1 cellular context compared by ENCODE assay signal in the genomic region with DNA sequence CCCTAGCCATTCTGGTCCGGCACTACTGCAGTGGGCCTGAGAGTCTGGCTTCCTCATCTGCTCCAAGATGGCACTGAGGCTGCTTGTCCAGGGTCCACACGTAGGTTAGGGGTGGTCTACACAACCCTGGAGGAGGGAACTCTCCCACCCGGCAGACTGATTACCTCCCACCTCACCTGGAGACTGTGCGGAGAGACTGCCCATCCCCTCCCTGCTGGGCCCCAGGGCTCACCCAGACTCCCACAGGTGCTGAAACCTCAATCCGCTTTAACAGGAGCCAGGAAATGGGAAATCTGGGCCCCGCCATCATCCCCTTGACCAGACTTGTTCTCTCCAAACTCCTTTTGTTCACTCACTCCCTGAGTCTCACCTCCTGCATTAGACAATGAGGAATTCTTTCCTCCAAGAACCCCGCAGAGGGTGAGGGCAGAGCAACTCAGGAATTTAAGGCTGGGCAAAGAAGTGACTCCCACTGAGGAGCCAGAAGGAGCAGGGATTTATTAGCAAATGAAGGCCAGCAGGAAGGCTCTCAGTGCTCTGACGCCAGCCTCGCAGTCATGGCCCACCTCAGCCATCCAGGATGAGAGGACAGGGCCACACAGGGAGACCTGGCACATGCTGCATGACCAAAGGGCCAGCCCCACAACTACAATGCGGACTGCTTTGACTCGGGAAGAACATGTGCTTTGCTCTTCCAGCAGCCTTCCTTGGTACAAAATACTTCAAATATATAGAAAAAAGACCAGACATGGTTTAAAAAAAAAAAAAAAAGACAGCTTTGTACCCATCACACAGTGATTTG.
TF ChIP-seq lines count a peak whose summit lies in the region.

No MANE protein-coding gene starts in this region.

TF ChIP-seq in H1, 55 proteins besides CTCF, POLR2A, EP300 and RAD21 (continued from another document):
- TF ChIP-seq KDM1A (IDR thresholded peaks at IDR 0.05; ENCODE audit: borderline replicate concordance, low read length) (no peak), NANOG (IDR thresholded peaks at IDR 0.05; ENCODE audit: insufficient read depth, low read depth, low read length, poor library complexity, severe bottlenecking) (no peak), RXRA (IDR thresholded peaks at IDR 0.05; ENCODE audit: insufficient read depth, low read depth, low read length) (no peak), SIRT6 (IDR thresholded peaks at IDR 0.05; ENCODE audit: low read length) (no peak), ZNF274 (IDR thresholded peaks at IDR 0.05; ENCODE audit: borderline replicate concordance, extremely low read depth, low read length) (no peak), POU5F1 (IDR thresholded peaks at IDR 0.05; ENCODE audit: low read depth, low read length) (no peak), GTF2F1 (IDR thresholded peaks at IDR 0.05; ENCODE audit: borderline replicate concordance, low read depth, low read length) (no peak), HDAC2 (IDR thresholded peaks at IDR 0.05; ENCODE audit: borderline replicate concordance in 1 of 2, low read depth in 2 of 2, low read length in 2 of 2) (peak in 1 of 2 experiments; percentile 4; a peak in 1 of 4 replicates), BCL11A (IDR thresholded peaks at IDR 0.05; ENCODE audit: low read depth in 2 of 2, low read length in 2 of 2) (no peak), RBBP5 (IDR thresholded peaks at IDR 0.05; ENCODE audit: borderline replicate concordance, low read depth, low read length) (no peak), SP1 (IDR thresholded peaks at IDR 0.05; ENCODE audit: low read depth, low read length) (no peak), KDM5A (IDR thresholded peaks at IDR 0.05; ENCODE audit: low read length) (no peak), TAF7 (optimal IDR thresholded peaks at IDR 0.05; ENCODE audit: borderline replicate concordance, low read depth, low read length) (no peak), BACH1 (IDR thresholded peaks at IDR 0.05; ENCODE audit: low read length) (no peak), CHD2 (IDR thresholded peaks at IDR 0.05; ENCODE audit: low read length) (no peak), CEBPB (IDR thresholded peaks at IDR 0.05; ENCODE audit: low read depth, low read length) (no peak), POLR2AphosphoS5 (IDR thresholded peaks at IDR 0.05; ENCODE audit: low read depth, low read length) (no peak), EGR1 (IDR thresholded peaks at IDR 0.05; ENCODE audit: borderline replicate concordance, low read depth, low read length) (no peak), MAFK (IDR thresholded peaks at IDR 0.05; ENCODE audit: low read depth, low read length) (no peak), TBP (IDR thresholded peaks at IDR 0.05; ENCODE audit: low read depth, low read length) (no peak), TEAD4 (IDR thresholded peaks at IDR 0.05; ENCODE audit: low read depth, low read length) (peak; percentile 15; the same call in 1 of the 2 replicates), SUZ12 (IDR thresholded peaks at IDR 0.05; ENCODE audit: low read length) (no peak), SRF (IDR thresholded peaks at IDR 0.05; ENCODE audit: low read depth, low read length) (no peak), RFX5 (IDR thresholded peaks at IDR 0.05; ENCODE audit: borderline replicate concordance, low read depth, low read length) (no peak), SIN3A (conservative IDR thresholded peaks at IDR 0.05 in 1 of 2, IDR thresholded peaks at IDR 0.05 in 1 of 2; ENCODE audit: low read depth in 1 of 2, low read length in 2 of 2) (no peak), GABPA (IDR thresholded peaks at IDR 0.05; ENCODE audit: borderline replicate concordance, insufficient read depth, low read length) (no peak), JUND (IDR thresholded peaks at IDR 0.05; ENCODE audit: low read length) (no peak), TCF12 (IDR thresholded peaks at IDR 0.05; ENCODE audit: low read depth, low read length) (no peak)
- TF ChIP-seq, protein P1, sequence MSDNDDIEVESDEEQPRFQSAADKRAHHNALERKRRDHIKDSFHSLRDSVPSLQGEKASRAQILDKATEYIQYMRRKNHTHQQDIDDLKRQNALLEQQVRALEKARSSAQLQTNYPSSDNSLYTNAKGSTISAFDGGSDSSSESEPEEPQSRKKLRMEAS (IDR thresholded peaks at IDR 0.05): peak; percentile 66; the same call in 1 of the 2 replicates
- TF ChIP-seq, protein P2, sequence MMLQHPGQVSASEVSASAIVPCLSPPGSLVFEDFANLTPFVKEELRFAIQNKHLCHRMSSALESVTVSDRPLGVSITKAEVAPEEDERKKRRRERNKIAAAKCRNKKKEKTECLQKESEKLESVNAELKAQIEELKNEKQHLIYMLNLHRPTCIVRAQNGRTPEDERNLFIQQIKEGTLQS (IDR thresholded peaks at IDR 0.05; ENCODE audit: insufficient read depth, low read depth, low read length): no peak
- TF ChIP-seq, protein P3, sequence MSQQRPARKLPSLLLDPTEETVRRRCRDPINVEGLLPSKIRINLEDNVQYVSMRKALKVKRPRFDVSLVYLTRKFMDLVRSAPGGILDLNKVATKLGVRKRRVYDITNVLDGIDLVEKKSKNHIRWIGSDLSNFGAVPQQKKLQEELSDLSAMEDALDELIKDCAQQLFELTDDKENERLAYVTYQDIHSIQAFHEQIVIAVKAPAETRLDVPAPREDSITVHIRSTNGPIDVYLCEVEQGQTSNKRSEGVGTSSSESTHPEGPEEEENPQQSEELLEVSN (IDR thresholded peaks at IDR 0.05): peak; percentile 49; the same call in 1 of the 2 replicates
- TF ChIP-seq, protein P4, sequence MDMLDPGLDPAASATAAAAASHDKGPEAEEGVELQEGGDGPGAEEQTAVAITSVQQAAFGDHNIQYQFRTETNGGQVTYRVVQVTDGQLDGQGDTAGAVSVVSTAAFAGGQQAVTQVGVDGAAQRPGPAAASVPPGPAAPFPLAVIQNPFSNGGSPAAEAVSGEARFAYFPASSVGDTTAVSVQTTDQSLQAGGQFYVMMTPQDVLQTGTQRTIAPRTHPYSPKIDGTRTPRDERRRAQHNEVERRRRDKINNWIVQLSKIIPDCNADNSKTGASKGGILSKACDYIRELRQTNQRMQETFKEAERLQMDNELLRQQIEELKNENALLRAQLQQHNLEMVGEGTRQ (IDR thresholded peaks at IDR 0.05; ENCODE audit: low read length): no peak
